7 cellular contexts compared by ENCODE assay signal in the genomic region with DNA sequence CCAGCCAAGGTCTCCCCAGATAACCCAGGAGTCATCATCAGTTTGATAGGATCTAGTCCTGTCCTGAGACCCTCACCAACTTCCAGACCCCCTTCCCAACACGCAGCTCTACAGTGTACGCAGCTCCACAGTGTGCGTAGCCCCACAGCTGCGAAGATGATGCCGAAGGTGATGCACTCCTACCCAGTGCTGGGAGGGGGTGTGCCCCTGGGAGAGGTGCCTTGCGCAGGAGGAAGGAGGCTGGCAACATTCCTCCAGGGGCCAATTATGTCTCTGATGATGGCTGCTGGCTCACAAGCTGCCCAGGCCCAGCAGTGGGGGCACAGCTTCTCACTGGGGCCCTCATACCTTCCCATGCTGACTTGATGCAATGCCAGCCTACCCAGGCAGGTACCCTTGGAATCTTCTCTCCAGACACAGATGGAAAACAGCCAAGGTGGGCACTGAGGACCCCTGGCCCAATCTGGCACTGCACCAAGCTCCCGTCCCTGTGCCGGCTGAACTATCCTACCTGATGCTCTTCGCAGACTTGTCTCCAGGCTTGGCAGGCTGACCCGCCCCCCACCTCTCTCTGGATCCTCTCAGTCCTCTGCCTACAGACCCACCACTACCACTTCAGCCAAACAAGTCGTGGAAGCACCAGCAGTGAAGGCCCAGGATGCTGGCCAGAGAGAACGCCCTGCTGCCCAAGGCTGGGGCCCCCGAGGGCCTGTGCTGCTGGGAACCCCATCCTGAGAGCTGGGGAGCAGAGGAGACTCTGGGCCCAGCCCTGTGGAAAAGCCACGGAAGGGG.
DNase-seq lines count a peak whose midpoint lies in the region; ATAC-seq and TF ChIP-seq lines count a peak whose summit lies in the region.
"Had no signal": no experiment of that assay in that cellular context is flagged by ENCODE, and none has a peak within 500 bp of the region (broad histone marks: within the 10 kb centered on the region; RNA-seq: fewer than 3 reads in every experiment).

No MANE protein-coding gene starts in this region.

- peaks cover 12% of the 10 kb centered on the region for H3K36me3 Mint-ChIP-seq in activated naive CD8-positive, alpha-beta T cell treated with anti-CD3 and anti-CD28 coated beads, Interleukin-2, amount 50 U/mL, for 24 hours (ENCODE audit: low read depth)

- peaks cover 17% of the 10 kb centered on the region for H3K79me2 ChIP-seq in DOHH2 (ENCODE audit: control insufficient read depth, low read length)

- no peaks in the 10 kb centered on the region for H3K27me3 ChIP-seq in DOHH2 (ENCODE audit: control insufficient read depth, low read length)
- no peaks in the 10 kb centered on the region for H3K27me3 ChIP-seq in muscle layer of colon (ENCODE audit: control insufficient read depth in 1 of 2, insufficient read depth in 2 of 2, low read length in 2 of 2)

- peaks cover 8% of the 10 kb centered on the region for H3K9me3 ChIP-seq in DOHH2 (ENCODE audit: control insufficient read depth, insufficient read depth, low read length)
- H3K9me3 ChIP-seq in muscle layer of colon (ENCODE audit: low read length), result no peaks in the 10 kb centered on the region

- H3K4me2 ChIP-seq in DOHH2 (ENCODE audit: low read length), result peak overlapping the region; percentile 92

- H3K4me1 ChIP-seq in DOHH2 (ENCODE audit: control insufficient read depth, low read length), result peaks cover 32% of the 10 kb centered on the region
- H3K4me1 ChIP-seq in muscle layer of colon (ENCODE audit: insufficient read depth, low read length), result peaks cover 12% of the 10 kb centered on the region

- no peak for TF ChIP-seq CTCF in DOHH2 (IDR thresholded peaks at IDR 0.05; ENCODE audit: low read depth, low read length, poor library complexity, severe bottlenecking)

- TF ChIP-seq POLR2A in GM18505 (IDR thresholded peaks at IDR 0.05; ENCODE audit: borderline replicate concordance, extremely low read depth, insufficient read depth, insufficient read length), result no peak

- peaks cover 10% of the 10 kb centered on the region for H3K4me1 Mint-ChIP-seq in activated naive CD8-positive, alpha-beta T cell treated with anti-CD3 and anti-CD28 coated beads, Interleukin-2, amount 50 U/mL, for 24 hours

- peaks cover 8% of the 10 kb centered on the region for H3F3A ChIP-seq in DOHH2 (ENCODE audit: control insufficient read depth, insufficient read depth)

- H3K4me3 ChIP-seq in DOHH2 (ENCODE audit: low read length), result peak overlapping the region; percentile 78
- H3K4me3 ChIP-seq in muscle layer of colon (ENCODE audit: low read depth in 1 of 2, low read length in 2 of 2), result peak overlapping the region; percentile 33 to 65

- peak overlapping the region; percentile 82 for H3K9ac ChIP-seq in muscle layer of colon (ENCODE audit: low read length)

- H3K27me3 Mint-ChIP-seq in activated naive CD8-positive, alpha-beta T cell treated with anti-CD3 and anti-CD28 coated beads, Interleukin-2, amount 50 U/mL, for 24 hours, result no peaks in the 10 kb centered on the region

- H3K27ac ChIP-seq in DOHH2 (ENCODE audit: low read depth, low read length) (peak overlapping the region; percentile 34; the same call in 1 of the 2 replicates), muscle layer of colon (ENCODE audit: low read depth, low read length) (peak overlapping the region; percentile 35)
- H3K27ac ChIP-seq: epithelial cell of prostate had no signal

- H3K36me3 ChIP-seq in DOHH2 (ENCODE audit: control insufficient read depth, low read length) (peaks cover 54% of the 10 kb centered on the region), muscle layer of colon (ENCODE audit: insufficient read depth, low read length) (peaks cover 12% of the 10 kb centered on the region)

- ATAC-seq in activated naive CD8-positive, alpha-beta T cell treated with anti-CD3 and anti-CD28 coated beads, Interleukin-2, amount 50 U/mL, for 24 hours, result no peak
- no peak for ATAC-seq in HG03045 (IDR thresholded peaks at IDR 0.05; ENCODE audit: unreplicated experiment)
- no peak for ATAC-seq in GM18505 (IDR thresholded peaks at IDR 0.05; ENCODE audit: unreplicated experiment)

- DNase-seq in activated naive CD8-positive, alpha-beta T cell treated with anti-CD3 and anti-CD28 coated beads, Interleukin-2, amount 50 U/mL, for 24 hours, result no peak
- DNase-seq in NCI-H524 treated with DMSO at 0.1 percent for 48 hours (lab: John Stamatoyannopoulos, UW), result no peak

- no peaks in the 10 kb centered on the region for H3K9me3 Mint-ChIP-seq in activated naive CD8-positive, alpha-beta T cell treated with anti-CD3 and anti-CD28 coated beads, Interleukin-2, amount 50 U/mL, for 24 hours

- H4K20me1 ChIP-seq in DOHH2 (ENCODE audit: control insufficient read depth, insufficient read depth, low read depth, low read length), result no peaks in the 10 kb centered on the region

- H3K4me3 Mint-ChIP-seq in activated naive CD8-positive, alpha-beta T cell treated with anti-CD3 and anti-CD28 coated beads, Interleukin-2, amount 50 U/mL, for 24 hours, result peak overlapping the region; percentile 78

- H3K9me2 ChIP-seq in DOHH2 (replicated peaks; ENCODE audit: control insufficient read depth, low read length), result no peaks in the 10 kb centered on the region

- peak overlapping the region; percentile 67 for H3K27ac Mint-ChIP-seq in activated naive CD8-positive, alpha-beta T cell treated with anti-CD3 and anti-CD28 coated beads, Interleukin-2, amount 50 U/mL, for 24 hours
